ENCODE assay signal across 8 cellular contexts in genomic region chr17:82506402-82506801, GRCh38. TPM values are rescaled to one million over a fixed set of nuclear protein-coding genes. Genes with fewer than 3 reads are reported as not detected.
DNase-seq lines count a peak whose midpoint lies in the region; ATAC-seq and TF ChIP-seq lines count a peak whose summit lies in the region.
"Not testable (repeated sequence)": the region's sequence is repeated elsewhere in the genome, so short reads cannot be mapped to it uniquely, and the experiment has no call there.

No MANE protein-coding gene starts in this region.

- H3K79me1 ChIP-seq in neuronal stem cell (ENCODE audit: low read depth, low read length), result not testable (repeated sequence)

- H3K27me3 ChIP-seq in PC-3 (ENCODE audit: low read length); neuronal stem cell (ENCODE audit: control insufficient read depth in 3 of 3, insufficient read depth in 3 of 3, low read depth in 1 of 3, low read length in 3 of 3): not testable (repeated sequence)

- intact Hi-C loops in PC-3 (cut with micrococcal nuclease), result not testable (repeated sequence)
- intact Hi-C loops in activated T-helper 1 cell treated with anti-CD3 and anti-CD28 coated beads, Interleukin-12 subunit alpha, Interleukin-12 subunit beta, Interleukin-2, Interleukin-4 antibody, amounts not matched to agents 30 ng/mL and 10 ng/mL and 1 ng/mL, durations not matched to agents 14 hours and 24 hours and 36 hours (cut with micrococcal nuclease), result loop anchor here (1.0 kb wide), 2 partner anchors 12 to 13 kb away; partner anchors contain the start of gene FOXK2

- peak; percentile 84 for ATAC-seq in GM18873 (IDR thresholded peaks at IDR 0.05; ENCODE audit: low FRiP score, unreplicated experiment)
- peak; percentile 88 for ATAC-seq in GM21423 (IDR thresholded peaks at IDR 0.05; ENCODE audit: unreplicated experiment)
- ATAC-seq in HG02943 (IDR thresholded peaks at IDR 0.05; ENCODE audit: low read depth, unreplicated experiment), result peak; percentile 67
- peak; percentile 82 for ATAC-seq in HG03520 (IDR thresholded peaks at IDR 0.05; ENCODE audit: unreplicated experiment)
- not testable (repeated sequence) for ATAC-seq in PC-3

- H3F3A ChIP-seq in PC-3 (ENCODE audit: low read length, unreplicated experiment), result not testable (repeated sequence)

- H3K4me3 ChIP-seq in PC-3 (ENCODE audit: low read length); neuronal stem cell (ENCODE audit: low read length in 2 of 2): not testable (repeated sequence)

- H2BK5ac ChIP-seq in neuronal stem cell (ENCODE audit: low read length), result not testable (repeated sequence)

- H3K9me3 Mint-ChIP-seq in activated T-helper 1 cell treated with anti-CD3 and anti-CD28 coated beads, Interleukin-12 subunit alpha, Interleukin-12 subunit beta, Interleukin-2, Interleukin-4 antibody, amounts not matched to agents 30 ng/mL and 10 ng/mL and 1 ng/mL, durations not matched to agents 14 hours and 24 hours and 36 hours, result not testable (repeated sequence)

- H3K9me3 ChIP-seq in PC-3 (ENCODE audit: low read length); neuronal stem cell (replicated peaks in 1 of 2; ENCODE audit: control insufficient read depth in 2 of 2, insufficient read depth in 1 of 2, low read depth in 1 of 2, low read length in 2 of 2): not testable (repeated sequence)

- not testable (repeated sequence) for H3K27ac ChIP-seq in PC-3 (ENCODE audit: low read length); neuronal stem cell (replicated peaks; ENCODE audit: low read length)

- not testable (repeated sequence) for H2AK5ac ChIP-seq in neuronal stem cell (ENCODE audit: low read depth, low read length)

- TF ChIP-seq CTCF in PC-3 (conservative IDR thresholded peaks at IDR 0.05; ENCODE audit: low read depth, low read length), result not testable (repeated sequence)

- DNase-seq in COLO668 (lab: John Stamatoyannopoulos, UW; ENCODE audit: unreplicated experiment), result peak; percentile 58
- DNase-seq in PC-3, result peak; percentile 42
- DNase-seq in activated T-helper 1 cell treated with anti-CD3 and anti-CD28 coated beads, Interleukin-12 subunit alpha, Interleukin-12 subunit beta, Interleukin-2, Interleukin-4 antibody, amounts not matched to agents 30 ng/mL and 10 ng/mL and 1 ng/mL, durations not matched to agents 14 hours and 24 hours and 36 hours (ENCODE audit: low spot score); neuronal stem cell (ENCODE audit: low spot score): not testable (repeated sequence)

- not testable (repeated sequence) for H3K79me2 ChIP-seq in PC-3 (ENCODE audit: low read length)

- H4K20me1 ChIP-seq in PC-3 (ENCODE audit: low read length), result not testable (repeated sequence)

- not testable (repeated sequence) for H2BK120ac ChIP-seq in neuronal stem cell (ENCODE audit: low read depth, low read length)

- CTCF ChIA-PET in PC-3 (lab: Charles Lee), result interaction anchor here (0.5 kb wide), 1 partner anchor 26 kb away, joined by 11 read pairs; no protein-coding TSS in a partner anchor

- H3K27ac Mint-ChIP-seq in activated T-helper 1 cell treated with anti-CD3 and anti-CD28 coated beads, Interleukin-12 subunit alpha, Interleukin-12 subunit beta, Interleukin-2, Interleukin-4 antibody, amounts not matched to agents 30 ng/mL and 10 ng/mL and 1 ng/mL, durations not matched to agents 14 hours and 24 hours and 36 hours, result peak overlapping the region; percentile 75

- not testable (repeated sequence) for H3K36me3 ChIP-seq in PC-3 (ENCODE audit: low read depth, low read length); neuronal stem cell (replicated peaks in 1 of 2; ENCODE audit: control insufficient read depth in 2 of 2, insufficient read depth in 2 of 2, low read length in 2 of 2)

- H2AFZ ChIP-seq in PC-3 (ENCODE audit: low read length); neuronal stem cell (ENCODE audit: low read length): not testable (repeated sequence)

- H3K4me1 Mint-ChIP-seq in activated T-helper 1 cell treated with anti-CD3 and anti-CD28 coated beads, Interleukin-12 subunit alpha, Interleukin-12 subunit beta, Interleukin-2, Interleukin-4 antibody, amounts not matched to agents 30 ng/mL and 10 ng/mL and 1 ng/mL, durations not matched to agents 14 hours and 24 hours and 36 hours (ENCODE audit: low read depth), result not testable (repeated sequence)

- not testable (repeated sequence) for H4K8ac ChIP-seq in neuronal stem cell (ENCODE audit: low read depth, low read length)

- H3K4me2 ChIP-seq in PC-3 (ENCODE audit: low read length); neuronal stem cell (ENCODE audit: insufficient read depth, low read length, poor library complexity, severe bottlenecking): not testable (repeated sequence)

- no CpG with 5 or more reads among the region's 7 CpGs for WGBS in neuronal stem cell (ENCODE audit: extremely low coverage in 2 of 2, insufficient read length in 2 of 2, insufficient replicate concordance in 1 of 2), 2 donors

- not testable (repeated sequence) for BruUV-seq in PC-3 (replicated peaks; lab: Mats Ljungman, UMichigan)

- not testable (repeated sequence) for H3K36me3 Mint-ChIP-seq in activated T-helper 1 cell treated with anti-CD3 and anti-CD28 coated beads, Interleukin-12 subunit alpha, Interleukin-12 subunit beta, Interleukin-2, Interleukin-4 antibody, amounts not matched to agents 30 ng/mL and 10 ng/mL and 1 ng/mL, durations not matched to agents 14 hours and 24 hours and 36 hours (ENCODE audit: low read depth)

- H3K18ac ChIP-seq in neuronal stem cell (ENCODE audit: low read length), result not testable (repeated sequence)

- not testable (repeated sequence) for H3K27me3 Mint-ChIP-seq in activated T-helper 1 cell treated with anti-CD3 and anti-CD28 coated beads, Interleukin-12 subunit alpha, Interleukin-12 subunit beta, Interleukin-2, Interleukin-4 antibody, amounts not matched to agents 30 ng/mL and 10 ng/mL and 1 ng/mL, durations not matched to agents 14 hours and 24 hours and 36 hours (ENCODE audit: insufficient read depth)

- H2BK15ac ChIP-seq in neuronal stem cell (ENCODE audit: low read length), result not testable (repeated sequence)

- H3K14ac ChIP-seq in neuronal stem cell (ENCODE audit: low read length), result not testable (repeated sequence)

- not testable (repeated sequence) for H3K9me2 ChIP-seq in PC-3 (replicated peaks; ENCODE audit: low read length)

- not testable (repeated sequence) for H3K9ac ChIP-seq in PC-3 (ENCODE audit: low read length); neuronal stem cell (ENCODE audit: low read depth, low read length, poor library complexity)

- not testable (repeated sequence) for H3K23ac ChIP-seq in neuronal stem cell (ENCODE audit: low read depth, low read length, poor library complexity)

- H3K4me1 ChIP-seq in PC-3 (ENCODE audit: insufficient read depth, low read length); neuronal stem cell (ENCODE audit: control insufficient read depth in 2 of 2, insufficient read depth in 1 of 2, low read depth in 1 of 2, low read length in 2 of 2): not testable (repeated sequence)

- not testable (repeated sequence) for H3K4ac ChIP-seq in neuronal stem cell (ENCODE audit: low read length)

- POLR2A ChIA-PET in PC-3 (lab: Charles Lee; ENCODE audit: unreplicated experiment), result not testable (repeated sequence)

- not testable (repeated sequence) for H4K91ac ChIP-seq in neuronal stem cell (ENCODE audit: low read depth, low read length, poor library complexity)

- H3K4me3 Mint-ChIP-seq in activated T-helper 1 cell treated with anti-CD3 and anti-CD28 coated beads, Interleukin-12 subunit alpha, Interleukin-12 subunit beta, Interleukin-2, Interleukin-4 antibody, amounts not matched to agents 30 ng/mL and 10 ng/mL and 1 ng/mL, durations not matched to agents 14 hours and 24 hours and 36 hours, result not testable (repeated sequence)

- H2BK12ac ChIP-seq in neuronal stem cell (ENCODE audit: low read length), result peak overlapping the region; percentile 58

RNA-seq across cellular contexts. Expression of gene FOXK2, which starts 13.1 kb away (rescaled TPM):
- total RNA-seq in PC-3 (2014; rRNA removed), result 60.5 and 71.0 TPM in 2 replicates
- 97.7 and 98.1 TPM in 2 replicates for total RNA-seq in activated T-helper 1 cell treated with anti-CD3 and anti-CD28 coated beads, Interleukin-12 subunit alpha, Interleukin-12 subunit beta, Interleukin-2, Interleukin-4 antibody, amounts not matched to agents 30 ng/mL and 10 ng/mL and 1 ng/mL, durations not matched to agents 14 hours and 24 hours and 36 hours
- polyA plus RNA-seq in neuronal stem cell (2013, experiment 1 of 2), result 69.7 TPM
- polyA plus RNA-seq in neuronal stem cell (2013, experiment 2 of 2), result 71.0 TPM

RNA-seq across cellular contexts. Expression of gene NARF, which starts 47.9 kb away (rescaled TPM):
- total RNA-seq in PC-3 (2014; rRNA removed), result 59.5 and 64.6 TPM in 2 replicates
- total RNA-seq in activated T-helper 1 cell treated with anti-CD3 and anti-CD28 coated beads, Interleukin-12 subunit alpha, Interleukin-12 subunit beta, Interleukin-2, Interleukin-4 antibody, amounts not matched to agents 30 ng/mL and 10 ng/mL and 1 ng/mL, durations not matched to agents 14 hours and 24 hours and 36 hours, result 99.0 and 103 TPM in 2 replicates
- polyA plus RNA-seq in neuronal stem cell (2013, experiment 1 of 2), result 107 TPM
- 107 TPM for polyA plus RNA-seq in neuronal stem cell (2013, experiment 2 of 2)

RNA-seq across cellular contexts. Expression of gene CYBC1, which starts 55.9 kb away (rescaled TPM):
- 63.6 and 77.2 TPM in 2 replicates for total RNA-seq in PC-3 (2014; rRNA removed)
- 253 and 257 TPM in 2 replicates for total RNA-seq in activated T-helper 1 cell treated with anti-CD3 and anti-CD28 coated beads, Interleukin-12 subunit alpha, Interleukin-12 subunit beta, Interleukin-2, Interleukin-4 antibody, amounts not matched to agents 30 ng/mL and 10 ng/mL and 1 ng/mL, durations not matched to agents 14 hours and 24 hours and 36 hours
- 42.0 TPM for polyA plus RNA-seq in neuronal stem cell (2013, experiment 1 of 2)
- polyA plus RNA-seq in neuronal stem cell (2013, experiment 2 of 2), result 41.3 TPM
